Comparison of ENCODE assay signal across 9 cellular contexts in the genomic region with DNA sequence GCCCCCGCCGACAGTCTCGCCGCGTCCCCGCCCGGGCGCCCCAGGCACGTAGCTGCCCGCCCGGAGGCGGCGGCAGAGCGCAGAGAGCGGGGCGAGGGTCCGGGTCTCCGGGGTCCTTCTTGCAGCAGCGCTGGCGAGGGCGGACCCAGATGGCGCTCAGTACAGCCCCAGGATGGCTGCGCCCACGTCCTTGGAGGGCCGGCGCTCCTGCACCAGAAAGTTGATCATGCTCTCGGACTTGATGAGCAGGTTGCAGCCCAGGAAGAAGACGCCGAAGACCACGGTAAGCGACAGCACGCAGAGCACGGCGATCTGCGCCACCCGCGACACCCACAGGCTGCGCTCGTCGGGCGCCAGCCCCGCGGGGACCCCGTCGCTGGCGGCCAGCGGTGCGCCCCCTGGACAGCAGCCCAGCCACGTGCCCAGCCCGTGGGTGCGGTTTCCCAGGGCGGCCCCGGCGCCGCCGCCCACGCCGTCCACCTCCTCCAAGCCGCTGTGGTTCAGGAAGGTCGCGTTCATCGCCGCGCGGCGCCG. TPM values are rescaled to one million over a fixed set of nuclear protein-coding genes. Genes with fewer than 3 reads are reported as not detected.
DNase-seq lines count a peak whose midpoint lies in the region; ATAC-seq, FAIRE-seq and TF ChIP-seq lines count a peak whose summit lies in the region.
"Had no signal": no experiment of that assay in that cellular context is flagged by ENCODE, and none has a peak within 500 bp of the region (broad histone marks: within the 10 kb centered on the region; RNA-seq: fewer than 3 reads in every experiment).

No MANE protein-coding gene starts in this region.

- no peak for FAIRE-seq in bronchial epithelial cell (lab: Jason Lieb, UNC)

- H3K27me3 ChIP-seq in BLaER1 treated with 17β-estradiol and CSF1 and Interleukin-3, amounts not matched to agents 10 nM and 100 nM = peaks cover 49 to 65% (median 56%) of the 10 kb centered on the region in 11 experiments
- peaks cover 27% of the 10 kb centered on the region for H3K27me3 ChIP-seq in bronchial epithelial cell (ENCODE audit: control insufficient read depth, insufficient read depth, low read length)
- H3K27me3 ChIP-seq in mesenchymal stem cell (ENCODE audit: control insufficient read depth in 1 of 2, insufficient read depth in 1 of 2, low read length in 2 of 2) = peaks cover 65 to 73% of the 10 kb centered on the region in 2 experiments

- H3K4ac ChIP-seq in mesenchymal stem cell (ENCODE audit: low read depth in 1 of 2, low read length in 2 of 2) = no peak overlapping the region

- no peak overlapping the region for H2AK5ac ChIP-seq in mesenchymal stem cell (ENCODE audit: low read length, severe bottlenecking)

- no peaks in the 10 kb centered on the region for H3K36me3 ChIP-seq in BLaER1 treated with 17β-estradiol and CSF1 and Interleukin-3, amounts not matched to agents 10 nM and 100 nM
- H3K36me3 ChIP-seq in bronchial epithelial cell (ENCODE audit: control insufficient read depth, insufficient read depth, low read length) = no peaks in the 10 kb centered on the region
- peaks cover 0 to 3% of the 10 kb centered on the region in 2 experiments for H3K36me3 ChIP-seq in mesenchymal stem cell (ENCODE audit: control insufficient read depth in 1 of 2, insufficient read depth in 2 of 2, low read depth in 1 of 2, low read length in 2 of 2)
- no peaks in the 10 kb centered on the region for H3K36me3 ChIP-seq in urinary bladder (ENCODE audit: insufficient read depth)

- DNase-seq in KBM-7 = peak; percentile 32
- DNase-seq in bronchial epithelial cell (ENCODE audit: low read depth) = no peak
- peak; percentile 7 for DNase-seq in mesenchymal stem cell
- no peak for DNase-seq in activated gamma-delta T cell treated with Interleukin-2 at 50 U/mL for 16 hours
- DNase-seq in NCI-H187 treated with DMSO at 0.1 percent for 48 hours (lab: John Stamatoyannopoulos, UW) = no peak

- H2AFZ ChIP-seq in mesenchymal stem cell (ENCODE audit: low read depth, low read length) = peak overlapping the region; percentile 53

- H3K9ac ChIP-seq in BLaER1 treated with 17β-estradiol and CSF1 and Interleukin-3, amounts not matched to agents 10 nM and 100 nM = peak overlapping the region in 10 of 11 experiments; percentile 20 to 72 (median 46); a peak in 19 of 22 replicates
- H3K9ac ChIP-seq in mesenchymal stem cell (ENCODE audit: low read length) = no peak overlapping the region

- H2BK15ac ChIP-seq in mesenchymal stem cell (ENCODE audit: low read depth, poor library complexity, severe bottlenecking) = no peak overlapping the region

- H3K27ac ChIP-seq in BLaER1 treated with 17β-estradiol and CSF1 and Interleukin-3, amounts not matched to agents 10 nM and 100 nM = no peak overlapping the region
- H3K27ac ChIP-seq in mesenchymal stem cell (ENCODE audit: low read length, poor library complexity, severe bottlenecking) (no peak overlapping the region), urinary bladder (ENCODE audit: low read depth) (no peak overlapping the region)
- H3K27ac ChIP-seq: epithelial cell of prostate had no signal

- WGBS in mesenchymal stem cell = 2% methylated on average over 58 of the region's 67 CpGs
- under 1% methylated on average over 67 of the region's 67 CpGs for WGBS in urinary bladder

- no peak overlapping the region for H2BK120ac ChIP-seq in mesenchymal stem cell (ENCODE audit: low read depth, low read length)

- no peaks in the 10 kb centered on the region for H3K9me3 ChIP-seq in BLaER1 treated with 17β-estradiol and CSF1 and Interleukin-3, amounts not matched to agents 10 nM and 100 nM (replicated peaks in 1 of 11)
- H3K9me3 ChIP-seq in mesenchymal stem cell (ENCODE audit: control insufficient read depth, low read length) = no peaks in the 10 kb centered on the region

- H4K20me1 ChIP-seq in BLaER1 treated with 17β-estradiol and CSF1 and Interleukin-3, amounts not matched to agents 10 nM and 100 nM = peaks cover 0 to 20% (median 12%) of the 10 kb centered on the region in 11 experiments; a peak in 10 of 22 replicates

- H3K4me1 ChIP-seq in BLaER1 treated with 17β-estradiol and CSF1 and Interleukin-3, amounts not matched to agents 10 nM and 100 nM = peaks cover 14 to 49% (median 32%) of the 10 kb centered on the region in 10 experiments; a peak in 19 of 20 replicates
- peaks cover 18% of the 10 kb centered on the region for H3K4me1 ChIP-seq in mesenchymal stem cell (ENCODE audit: control insufficient read depth, insufficient read depth, low read depth, low read length)
- no peaks in the 10 kb centered on the region for H3K4me1 ChIP-seq in urinary bladder (ENCODE audit: insufficient read depth)

- TF ChIP-seq CTCF in bronchial epithelial cell (IDR thresholded peaks at IDR 0.05; ENCODE audit: insufficient read depth, low read length, severe bottlenecking) = no peak

- in situ Hi-C loops in KBM-7 (cut with MboI; ENCODE audit: low pct_unique_long_range_greater_than_20kb, low sequenced_read_pairs) = no loop called here

- no peak overlapping the region for H4K91ac ChIP-seq in mesenchymal stem cell (ENCODE audit: low read length)

- no peak overlapping the region for H3K23ac ChIP-seq in mesenchymal stem cell (ENCODE audit: low read length in 2 of 2)

- no peak overlapping the region for H3K14ac ChIP-seq in mesenchymal stem cell (ENCODE audit: low read length in 2 of 2)

- no peak overlapping the region for H2BK5ac ChIP-seq in mesenchymal stem cell (ENCODE audit: low read depth, low read length, poor library complexity, severe bottlenecking)

- H4K8ac ChIP-seq in mesenchymal stem cell (ENCODE audit: low read length) = no peak overlapping the region

- H2BK12ac ChIP-seq in mesenchymal stem cell (ENCODE audit: low read length in 2 of 2) = no peak overlapping the region

- H3K4me3 ChIP-seq in BLaER1 treated with 17β-estradiol and CSF1 and Interleukin-3, amounts not matched to agents 10 nM and 100 nM = peak overlapping the region; percentile 53 to 73 (median 68)
- H3K4me3 ChIP-seq in bronchial epithelial cell (ENCODE audit: low read depth, low read length) = peak overlapping the region; percentile 31
- H3K4me3 ChIP-seq in mesenchymal stem cell (ENCODE audit: insufficient read depth in 1 of 2, low read depth in 1 of 2, low read length in 2 of 2) = peak overlapping the region; percentile 46 to 72
- peak overlapping the region; percentile 61 for H3K4me3 ChIP-seq in urinary bladder (ENCODE audit: low read depth, low read length)

- H3K18ac ChIP-seq in mesenchymal stem cell (ENCODE audit: low read depth in 1 of 2, low read length in 2 of 2) = no peak overlapping the region

- ATAC-seq in GM21381 (IDR thresholded peaks at IDR 0.05; ENCODE audit: unreplicated experiment) = no peak

- H3K79me1 ChIP-seq in mesenchymal stem cell (replicated peaks; ENCODE audit: low read length, poor library complexity, severe bottlenecking) = no peaks in the 10 kb centered on the region

- peak overlapping the region; percentile 99 to 100 (median 100) for H3K4me2 ChIP-seq in BLaER1 treated with 17β-estradiol and CSF1 and Interleukin-3, amounts not matched to agents 10 nM and 100 nM
- peak overlapping the region; percentile 95 for H3K4me2 ChIP-seq in mesenchymal stem cell (ENCODE audit: low read length, poor library complexity, severe bottlenecking)

RNA-seq across cellular contexts. Expression of a gene that starts 0.5 kb away (rescaled TPM):
- total RNA-seq in bronchial epithelial cell = not detected in 2 replicates
- polyA plus RNA-seq in mesenchymal stem cell (2013, experiment 1 of 2) = not detected
- polyA plus RNA-seq in mesenchymal stem cell (2013, experiment 2 of 2) = not detected
- total RNA-seq in urinary bladder = not detected
- not detected for polyA plus RNA-seq in urinary bladder

RNA-seq across cellular contexts. Expression of a gene that starts 55.6 kb away (rescaled TPM):
- total RNA-seq in bronchial epithelial cell = 37.6 and 46.7 TPM in 2 replicates
- 37.1 TPM for polyA plus RNA-seq in mesenchymal stem cell (2013, experiment 1 of 2)
- 36.7 TPM for polyA plus RNA-seq in mesenchymal stem cell (2013, experiment 2 of 2)
- total RNA-seq in urinary bladder = 45.9 TPM
- 34.4 TPM for polyA plus RNA-seq in urinary bladder

Comparison
In these comparisons a context has a peak if more than half of its experiments do, and no peak if none do; other contexts are left out.
1. DNase-seq: peak in KBM-7 (single experiment) and mesenchymal stem cell (single experiment); none in bronchial epithelial cell (single experiment), activated gamma-delta T cell treated with Interleukin-2 at 50 U/mL for 16 hours (single experiment) and NCI-H187 treated with DMSO at 0.1 percent for 48 hours (single experiment).
2. Peak in every context shown above with its lines, with median percentiles within 50 percentile points of each other: H3K4me3 ChIP-seq.